21 cellular contexts compared by ENCODE assay signal in the genomic region with DNA sequence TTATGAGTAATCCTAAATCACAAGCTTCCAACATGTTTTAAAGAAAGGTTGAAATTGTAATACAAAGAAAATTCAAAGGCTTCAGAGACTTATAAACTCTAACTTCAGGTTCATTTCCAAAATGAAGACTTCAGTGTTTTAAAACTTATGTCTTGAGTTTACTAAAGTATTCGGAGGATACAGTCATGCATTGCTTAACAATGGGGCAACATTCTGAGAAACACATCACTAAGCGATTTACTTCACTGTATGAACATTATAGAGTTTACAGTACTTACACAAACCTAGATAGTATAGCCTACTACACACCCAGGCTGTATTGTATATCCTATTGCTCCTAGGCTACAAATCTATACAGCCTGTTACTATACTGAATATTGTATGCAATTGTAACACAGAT. TPM values are rescaled to one million over a fixed set of nuclear protein-coding genes. Genes with fewer than 3 reads are reported as not detected.
DNase-seq lines count a peak whose midpoint lies in the region; ATAC-seq and TF ChIP-seq lines count a peak whose summit lies in the region.
"Had no signal": no experiment of that assay in that cellular context is flagged by ENCODE, and none has a peak within 500 bp of the region (broad histone marks: within the 10 kb centered on the region; RNA-seq: fewer than 3 reads in every experiment).

No MANE protein-coding gene starts in this region.

- intact Hi-C loops in ovary (cut with DNase I), result no loop called here

- H2AFZ ChIP-seq in SK-N-SH (ENCODE audit: low read depth), result no peak overlapping the region

- H4K20me1 ChIP-seq in SK-N-SH (ENCODE audit: insufficient read depth), result peaks cover 44% of the 10 kb centered on the region

- no peaks in the 10 kb centered on the region for H3K27me3 Mint-ChIP-seq in activated naive CD8-positive, alpha-beta T cell treated with anti-CD3 and anti-CD28 coated beads for 36 hours
- H3K27me3 Mint-ChIP-seq: B cell had no signal

- TF ChIP-seq POLR2A in ovary (IDR thresholded peaks at IDR 0.05), result no peak

- H3K36me3 ChIP-seq in SK-N-SH (replicated peaks in 1 of 2; ENCODE audit: control insufficient read depth in 1 of 2, insufficient read depth in 2 of 2, low read length in 1 of 2) (peaks cover 59 to 72% of the 10 kb centered on the region in 2 experiments), ovary (no peaks in the 10 kb centered on the region)

- H3K27ac ChIP-seq in SK-N-SH (ENCODE audit: low read depth in 2 of 2, low read length in 1 of 2), result peak overlapping the region; percentile 2 to 16; a peak in 3 of 4 replicates
- no peak overlapping the region for H3K27ac ChIP-seq in ovary
- H3K27ac ChIP-seq: KMS-11, SJSA1 had no signal

- peaks cover 7 to 20% of the 10 kb centered on the region in 2 experiments for H3K4me1 ChIP-seq in SK-N-SH (ENCODE audit: control insufficient read depth in 1 of 2, insufficient read depth in 2 of 2, low read depth in 1 of 2, low read length in 1 of 2)
- H3K4me1 ChIP-seq in ovary (ENCODE audit: insufficient read depth), result no peaks in the 10 kb centered on the region
- H3K4me1 ChIP-seq: HAP-1, SJSA1 had no signal

- H3K9me3 ChIP-seq in SK-N-SH (no peaks in the 10 kb centered on the region), ovary (no peaks in the 10 kb centered on the region)
- H3K9me3 ChIP-seq: HAP-1, SJSA1 had no signal

- H3K9me2 ChIP-seq in SK-N-SH, result no peaks in the 10 kb centered on the region

- no peak for ATAC-seq in SK-N-SH treated with all-trans-retinoic acid at 6 μM for 48 hours
- no peak for ATAC-seq in HG02938 (IDR thresholded peaks at IDR 0.05; ENCODE audit: unreplicated experiment)

- no peaks in the 10 kb centered on the region for H3K27me3 ChIP-seq in SK-N-SH (ENCODE audit: insufficient read depth)
- H3K27me3 ChIP-seq in ovary, result no peaks in the 10 kb centered on the region
- H3K27me3 ChIP-seq: SJSA1 had no signal

- H3K4me3 ChIP-seq in SK-N-SH (ENCODE audit: low read depth in 2 of 2, low read length in 1 of 2), result no peak overlapping the region
- H3K4me3 ChIP-seq in ovary, result no peak overlapping the region
- H3K4me3 ChIP-seq: HAP-1, SJSA1 had no signal

- peaks cover 31% of the 10 kb centered on the region for H3K36me3 Mint-ChIP-seq in activated naive CD8-positive, alpha-beta T cell treated with anti-CD3 and anti-CD28 coated beads for 36 hours

- no peak overlapping the region for H3K27ac Mint-ChIP-seq in activated naive CD8-positive, alpha-beta T cell treated with anti-CD3 and anti-CD28 coated beads for 36 hours
- H3K27ac Mint-ChIP-seq: B cell had no signal

- H3K4me1 Mint-ChIP-seq in activated naive CD8-positive, alpha-beta T cell treated with anti-CD3 and anti-CD28 coated beads for 36 hours, result no peaks in the 10 kb centered on the region

- CTCF ChIA-PET in SK-N-SH (lab: Yijun Ruan, JAX), result no interaction called here

- peaks cover 59% of the 10 kb centered on the region for H3F3A ChIP-seq in SK-N-SH (replicated peaks; ENCODE audit: insufficient read depth)

- no peak overlapping the region for H3K4me3 Mint-ChIP-seq in activated naive CD8-positive, alpha-beta T cell treated with anti-CD3 and anti-CD28 coated beads for 36 hours
- H3K4me3 Mint-ChIP-seq: B cell, CD14-positive monocyte had no signal

- DNase-seq in SK-N-SH (no peak), amniotic epithelial cell (ENCODE audit: low read depth) (peak; percentile 57), fibroblast of peridontal ligament (ENCODE audit: extremely low read depth) (peak; percentile 42), ovary (no peak)
- no peak for DNase-seq in activated naive CD8-positive, alpha-beta T cell treated with anti-CD3 and anti-CD28 coated beads for 36 hours
- DNase-seq in activated naive CD4-positive, alpha-beta T cell (lab: John Stamatoyannopoulos, UW), result no peak
- DNase-seq: MV-4-11, NCI-H1105 treated with DMSO at 0.1 percent for 48 hours, NCI-H1694 treated with DMSO at 0.1 percent for 48 hours, NCI-H2081 treated with DMSO at 0.1 percent for 48 hours, NCI-H446, NCI-H526, OCI-M1, SW 1271 had no signal

- TF ChIP-seq CTCF in SK-N-SH (IDR thresholded peaks at IDR 0.05) (no peak), ovary (IDR thresholded peaks at IDR 0.05) (no peak)

- H3K79me2 ChIP-seq in SK-N-SH (ENCODE audit: insufficient read depth), result peaks cover 100% of the 10 kb centered on the region

- WGBS in SK-N-SH (ENCODE audit: low lambda C conversion rate), result 97% methylated on average over 2 of the region's 2 CpGs
- WGBS in ovary, 3 donors, result 93 to 95% (median 95%) methylated on average over 2 of the region's 2 CpGs

- no peak for TF ChIP-seq RAD21 in SK-N-SH (IDR thresholded peaks at IDR 0.05; ENCODE audit: low read length)

- no peak for TF ChIP-seq EP300 in SK-N-SH (IDR thresholded peaks at IDR 0.05; ENCODE audit: borderline replicate concordance in 1 of 2, low read depth in 1 of 2, low read length in 1 of 2)
- no peak for TF ChIP-seq EP300 in ovary (IDR thresholded peaks at IDR 0.05)

- no peaks in the 10 kb centered on the region for H3K9me3 Mint-ChIP-seq in activated naive CD8-positive, alpha-beta T cell treated with anti-CD3 and anti-CD28 coated beads for 36 hours

- H3K4me2 ChIP-seq in SK-N-SH, result no peak overlapping the region
- H3K4me2 ChIP-seq: KMS-11 had no signal

- POLR2A ChIA-PET in SK-N-SH (lab: Yijun Ruan, JAX), result no interaction called here

- H3K9ac ChIP-seq in SK-N-SH, result no peak overlapping the region
- H3K9ac ChIP-seq: KMS-11 had no signal

TF ChIP-seq in SK-N-SH, 30 proteins besides CTCF, POLR2A, EP300 and RAD21 (continues in another document):
- no peak for TF ChIP-seq EZH2phosphoT487 (IDR thresholded peaks at IDR 0.05; ENCODE audit: borderline replicate concordance, low read depth)
- no peak for TF ChIP-seq ELF1 (IDR thresholded peaks at IDR 0.05)
- no peak for TF ChIP-seq JUND (IDR thresholded peaks at IDR 0.05)
- TF ChIP-seq, protein P1, sequence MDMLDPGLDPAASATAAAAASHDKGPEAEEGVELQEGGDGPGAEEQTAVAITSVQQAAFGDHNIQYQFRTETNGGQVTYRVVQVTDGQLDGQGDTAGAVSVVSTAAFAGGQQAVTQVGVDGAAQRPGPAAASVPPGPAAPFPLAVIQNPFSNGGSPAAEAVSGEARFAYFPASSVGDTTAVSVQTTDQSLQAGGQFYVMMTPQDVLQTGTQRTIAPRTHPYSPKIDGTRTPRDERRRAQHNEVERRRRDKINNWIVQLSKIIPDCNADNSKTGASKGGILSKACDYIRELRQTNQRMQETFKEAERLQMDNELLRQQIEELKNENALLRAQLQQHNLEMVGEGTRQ (IDR thresholded peaks at IDR 0.05; ENCODE audit: borderline replicate concordance, low read depth, low read length), result no peak
- TF ChIP-seq MXI1 (IDR thresholded peaks at IDR 0.05; ENCODE audit: low read depth, low read length), result no peak
- no peak for TF ChIP-seq TEAD4 (IDR thresholded peaks at IDR 0.05; ENCODE audit: borderline replicate concordance, insufficient read depth)
- TF ChIP-seq, protein P2, sequence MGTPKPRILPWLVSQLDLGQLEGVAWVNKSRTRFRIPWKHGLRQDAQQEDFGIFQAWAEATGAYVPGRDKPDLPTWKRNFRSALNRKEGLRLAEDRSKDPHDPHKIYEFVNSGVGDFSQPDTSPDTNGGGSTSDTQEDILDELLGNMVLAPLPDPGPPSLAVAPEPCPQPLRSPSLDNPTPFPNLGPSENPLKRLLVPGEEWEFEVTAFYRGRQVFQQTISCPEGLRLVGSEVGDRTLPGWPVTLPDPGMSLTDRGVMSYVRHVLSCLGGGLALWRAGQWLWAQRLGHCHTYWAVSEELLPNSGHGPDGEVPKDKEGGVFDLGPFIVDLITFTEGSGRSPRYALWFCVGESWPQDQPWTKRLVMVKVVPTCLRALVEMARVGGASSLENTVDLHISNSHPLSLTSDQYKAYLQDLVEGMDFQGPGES (IDR thresholded peaks at IDR 0.05; ENCODE audit: low read depth, low read length), result no peak

TF ChIP-seq in SK-N-SH treated with all-trans-retinoic acid at 6 μM for 48 hours, 23 proteins besides CTCF, POLR2A, EP300 and RAD21:
- TF ChIP-seq ZNF8 (CRISPR knock-in tag; IDR thresholded peaks at IDR 0.05), result no peak
- no peak for TF ChIP-seq ESRRG (CRISPR knock-in tag; IDR thresholded peaks at IDR 0.05)
- no peak for TF ChIP-seq ZNF565 (CRISPR knock-in tag; conservative IDR thresholded peaks at IDR 0.05; ENCODE audit: low read depth)
- TF ChIP-seq, protein P3, sequence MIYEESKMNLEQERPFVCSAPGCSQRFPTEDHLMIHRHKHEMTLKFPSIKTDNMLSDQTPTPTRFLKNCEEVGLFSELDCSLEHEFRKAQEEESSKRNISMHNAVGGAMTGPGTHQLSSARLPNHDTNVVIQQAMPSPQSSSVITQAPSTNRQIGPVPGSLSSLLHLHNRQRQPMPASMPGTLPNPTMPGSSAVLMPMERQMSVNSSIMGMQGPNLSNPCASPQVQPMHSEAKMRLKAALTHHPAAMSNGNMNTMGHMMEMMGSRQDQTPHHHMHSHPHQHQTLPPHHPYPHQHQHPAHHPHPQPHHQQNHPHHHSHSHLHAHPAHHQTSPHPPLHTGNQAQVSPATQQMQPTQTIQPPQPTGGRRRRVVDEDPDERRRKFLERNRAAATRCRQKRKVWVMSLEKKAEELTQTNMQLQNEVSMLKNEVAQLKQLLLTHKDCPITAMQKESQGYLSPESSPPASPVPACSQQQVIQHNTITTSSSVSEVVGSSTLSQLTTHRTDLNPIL (CRISPR knock-in tag; IDR thresholded peaks at IDR 0.05; ENCODE audit: low read depth), result no peak
- no peak for TF ChIP-seq ZFP30 (CRISPR knock-in tag; IDR thresholded peaks at IDR 0.05)
- TF ChIP-seq ZFP3 (CRISPR knock-in tag; IDR thresholded peaks at IDR 0.05), result no peak
- no peak for TF ChIP-seq ZNF70 (CRISPR knock-in tag; IDR thresholded peaks at IDR 0.05)
- no peak for TF ChIP-seq ZC3H10 (CRISPR knock-in tag; IDR thresholded peaks at IDR 0.05)
- no peak for TF ChIP-seq ISL1 (CRISPR knock-in tag; IDR thresholded peaks at IDR 0.05)

RNA-seq across cellular contexts. Expression of a gene that starts 38.3 kb away (rescaled TPM):
- 67.2 and 76.6 TPM in 2 replicates for polyA plus RNA-seq in SK-N-SH (2012; rRNA removed)
- 64.6 and 69.6 TPM in 2 replicates for polyA plus RNA-seq in SK-N-SH (2012; cell fraction: cytosol; rRNA removed)
- polyA plus RNA-seq in SK-N-SH (2012; cell fraction: nucleus; rRNA removed), result 100 and 203 TPM in 2 replicates
- total RNA-seq in activated naive CD8-positive, alpha-beta T cell treated with anti-CD3 and anti-CD28 coated beads for 36 hours, result 10 to 100 TPM; 44.3 to 47.4 TPM
- total RNA-seq in ovary, result 10 to 100 TPM; 30.7 to 66.4 (median 54.2) TPM
- 10 to 100 TPM; 16.4 to 25.6 TPM for polyA plus RNA-seq in ovary

RNA-seq across cellular contexts. Expression of a gene that starts 39.1 kb away (rescaled TPM):
- 22.7 and 26.7 TPM in 2 replicates for polyA plus RNA-seq in SK-N-SH (2012; rRNA removed)
- polyA plus RNA-seq in SK-N-SH (2012; cell fraction: cytosol; rRNA removed), result 31.4 and 34.9 TPM in 2 replicates
- polyA plus RNA-seq in SK-N-SH (2012; cell fraction: nucleus; rRNA removed), result 39.2 and 50.7 TPM in 2 replicates
- total RNA-seq in activated naive CD8-positive, alpha-beta T cell treated with anti-CD3 and anti-CD28 coated beads for 36 hours, result 10 to 100 TPM; 24.2 to 24.7 TPM
- total RNA-seq in ovary, result 10 to 100 TPM; 29.1 to 45.9 (median 32.3) TPM
- polyA plus RNA-seq in ovary, result 10 to 100 TPM; 19.8 to 27.0 TPM

Comparison
In these comparisons a context has a peak if more than half of its experiments do, and no peak if none do; other contexts are left out.
1. DNase-seq: peak in amniotic epithelial cell (single experiment) and fibroblast of peridontal ligament (single experiment); none in SK-N-SH (single experiment), activated naive CD8-positive, alpha-beta T cell treated with anti-CD3 and anti-CD28 coated beads for 36 hours (single experiment), ovary (0 of 5) and activated naive CD4-positive, alpha-beta T cell (0 of 4).
2. H3K27ac ChIP-seq: peak in SK-N-SH (2 of 2); none in ovary (0 of 2).